11 cellular contexts compared by ENCODE assay signal in the genomic region with DNA sequence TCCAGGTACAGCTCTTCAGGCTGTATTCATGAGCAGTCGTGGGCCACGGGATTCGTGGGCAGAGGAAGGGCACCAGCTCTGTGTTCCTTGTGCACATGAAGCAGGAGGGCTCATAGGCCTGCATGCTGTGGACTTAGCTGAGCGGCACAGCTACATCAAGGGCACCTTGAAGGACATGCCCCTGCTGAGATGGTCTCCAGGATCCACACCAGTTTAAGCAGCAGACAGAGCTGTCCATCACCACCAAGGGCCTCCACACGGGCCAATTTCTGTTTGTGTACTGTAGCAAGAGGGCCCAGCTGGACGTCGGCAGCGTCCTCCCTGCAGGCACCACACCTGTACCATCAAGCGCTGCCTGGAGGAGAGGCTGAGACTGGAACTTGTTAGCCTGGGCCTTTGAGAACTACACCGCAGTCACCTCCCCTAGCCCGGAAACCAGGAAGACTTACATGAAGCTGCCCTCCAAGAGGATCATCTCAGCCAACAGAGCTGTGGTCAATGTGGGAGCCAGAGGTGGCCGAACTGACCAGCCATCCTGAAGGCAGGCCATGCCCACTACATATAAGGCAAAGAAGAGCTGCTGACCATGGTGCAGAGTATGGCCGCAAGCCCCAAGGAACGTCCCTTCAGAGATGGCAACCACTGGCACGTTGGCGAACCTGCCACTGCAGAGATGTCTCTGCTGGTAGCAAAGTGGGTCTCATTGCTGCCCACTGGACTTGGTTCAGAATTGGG. TPM values are rescaled to one million over a fixed set of nuclear protein-coding genes. Genes with fewer than 3 reads are reported as not detected.
DNase-seq lines count a peak whose midpoint lies in the region; ATAC-seq, FAIRE-seq and TF ChIP-seq lines count a peak whose summit lies in the region.
"Had no signal": no experiment of that assay in that cellular context is flagged by ENCODE, and none has a peak within 500 bp of the region (broad histone marks: within the 10 kb centered on the region; RNA-seq: fewer than 3 reads in every experiment).

No MANE protein-coding gene starts in this region.

- peaks cover 66% of the 10 kb centered on the region for H3K4me1 ChIP-seq in endothelial cell of umbilical vein (ENCODE audit: control insufficient read depth, extremely low read depth, insufficient read depth, low read length)
- peaks cover 74% of the 10 kb centered on the region for H3K4me1 ChIP-seq in skeletal muscle satellite cell (ENCODE audit: control insufficient read depth, insufficient read depth, low read length)

- H4K20me1 ChIP-seq in endothelial cell of umbilical vein (replicated peaks; ENCODE audit: control insufficient read depth, extremely low read depth, insufficient read depth, low read length): no peaks in the 10 kb centered on the region

- H3K36me3 Mint-ChIP-seq in activated CD4-positive, alpha-beta memory T cell treated with anti-CD3 and anti-CD28 coated beads for 36 hours: no peaks in the 10 kb centered on the region
- H3K36me3 Mint-ChIP-seq in activated CD4-positive, alpha-beta memory T cell treated with anti-CD3 and anti-CD28 coated beads, Interleukin-2, amount 10 ng/mL, durations not matched to agents 7 days and 5 days (ENCODE audit: low read depth): no peaks in the 10 kb centered on the region

- H3K4me1 Mint-ChIP-seq in activated CD4-positive, alpha-beta memory T cell treated with anti-CD3 and anti-CD28 coated beads for 36 hours (ENCODE audit: low read depth): peaks cover 49% of the 10 kb centered on the region
- H3K4me1 Mint-ChIP-seq in activated CD4-positive, alpha-beta memory T cell treated with anti-CD3 and anti-CD28 coated beads, Interleukin-2, amount 10 ng/mL, durations not matched to agents 7 days and 5 days: peaks cover 32% of the 10 kb centered on the region

- no peak for DNase-seq in activated CD4-positive, alpha-beta memory T cell treated with anti-CD3 and anti-CD28 coated beads for 36 hours
- no peak for DNase-seq in activated CD4-positive, alpha-beta memory T cell treated with anti-CD3 and anti-CD28 coated beads, Interleukin-2, amount 10 ng/mL, durations not matched to agents 7 days and 5 days
- DNase-seq in RWPE1 (ENCODE audit: low spot score) (no peak), endothelial cell of umbilical vein (ENCODE audit: low read depth, low spot score) (no peak), DMS 273 (lab: John Stamatoyannopoulos, UW; ENCODE audit: unreplicated experiment) (no peak), NCI-H2107 treated with DMSO at 0.1 percent for 48 hours (lab: John Stamatoyannopoulos, UW; ENCODE audit: unreplicated experiment) (no peak)
- DNase-seq: NCI-H748 treated with DMSO at 0.1 percent for 48 hours had no signal

- H3K79me2 ChIP-seq in endothelial cell of umbilical vein (ENCODE audit: control insufficient read depth, insufficient read depth, low read length): peaks cover 3% of the 10 kb centered on the region

- TF ChIP-seq POLR2A in endothelial cell of umbilical vein (IDR thresholded peaks at IDR 0.05; ENCODE audit: low read depth, low read length): no peak

- H3K4me2 ChIP-seq in endothelial cell of umbilical vein (ENCODE audit: insufficient read depth, low read length): no peak overlapping the region
- H3K4me2 ChIP-seq in skeletal muscle satellite cell (ENCODE audit: low read length): no peak overlapping the region

- dilution Hi-C loops in endothelial cell of umbilical vein (cut with MboI; ENCODE audit: extremely low pct_ligation_motif_present, low sequenced_read_pairs): no loop called here

- H3K9me3 ChIP-seq in endothelial cell of umbilical vein (replicated peaks; ENCODE audit: control insufficient read depth, insufficient read depth, low read length) (no peaks in the 10 kb centered on the region), skeletal muscle satellite cell (replicated peaks; ENCODE audit: low read length) (no peaks in the 10 kb centered on the region)

- H3K36me3 ChIP-seq in endothelial cell of umbilical vein (ENCODE audit: control insufficient read depth in 2 of 2, extremely low read depth in 1 of 2, insufficient read depth in 2 of 2, low read length in 2 of 2) (no peaks in the 10 kb centered on the region), skeletal muscle satellite cell (ENCODE audit: insufficient read depth, low read length) (peaks cover 3% of the 10 kb centered on the region)

- peak overlapping the region; percentile 55 for H3K27ac Mint-ChIP-seq in activated CD4-positive, alpha-beta memory T cell treated with anti-CD3 and anti-CD28 coated beads for 36 hours
- no peak overlapping the region for H3K27ac Mint-ChIP-seq in activated CD4-positive, alpha-beta memory T cell treated with anti-CD3 and anti-CD28 coated beads, Interleukin-2, amount 10 ng/mL, durations not matched to agents 7 days and 5 days

- H3K27ac ChIP-seq in RWPE1 (peak overlapping the region; percentile 99), endothelial cell of umbilical vein (ENCODE audit: insufficient read depth, low read depth, low read length) (peak overlapping the region; percentile 87)

- CTCF ChIA-PET in activated CD4-positive, alpha-beta memory T cell treated with anti-CD3 and anti-CD28 coated beads for 36 hours (lab: Charles Lee): interaction anchor here (0.7 to 2.2 kb wide), 3 partner anchors 36 to 409 kb away, joined by 3 to 12 read pairs (median 3); no protein-coding TSS in a partner anchor
- CTCF ChIA-PET in activated CD4-positive, alpha-beta memory T cell treated with anti-CD3 and anti-CD28 coated beads, Interleukin-2, amount 10 ng/mL, durations not matched to agents 7 days and 5 days (lab: Charles Lee): interaction anchor here (0.5 to 1.3 kb wide), 3 partner anchors 23 to 157 kb away, joined by 3 to 4 read pairs (median 3); no protein-coding TSS in a partner anchor
- CTCF ChIA-PET in RWPE1 (lab: Yijun Ruan, JAX) (interaction anchor here (0.7 kb wide), 1 partner anchor 596 kb away, joined by 3 read pairs; the partner anchor contains the start of gene CLTCL1), endothelial cell of umbilical vein (lab: Charles Lee) (interaction anchor here (0.8 to 2.7 kb wide), 4 partner anchors 9 to 157 kb away, joined by 4 to 16 read pairs (median 10); no protein-coding TSS in a partner anchor)

- no peak overlapping the region for H3K4me3 ChIP-seq in endothelial cell of umbilical vein (replicated peaks in 1 of 3; ENCODE audit: insufficient read depth in 1 of 3, low read depth in 1 of 3, low read length in 3 of 3)
- no peak overlapping the region for H3K4me3 ChIP-seq in skeletal muscle satellite cell (ENCODE audit: low read length)

- POLR2A ChIA-PET in activated CD4-positive, alpha-beta memory T cell treated with anti-CD3 and anti-CD28 coated beads for 36 hours (lab: Charles Lee): no interaction called here
- POLR2A ChIA-PET in activated CD4-positive, alpha-beta memory T cell treated with anti-CD3 and anti-CD28 coated beads, Interleukin-2, amount 10 ng/mL, durations not matched to agents 7 days and 5 days (lab: Charles Lee): interaction anchor here (0.6 to 2.2 kb wide), 3 partner anchors 10 to 270 kb away, joined by 3 to 11 read pairs (median 3); partner anchors contain the start of genes GNB1L and RTL10
- POLR2A ChIA-PET in RWPE1 (lab: Yijun Ruan, JAX; ENCODE audit: low non-redundant PET): no interaction called here
- POLR2A ChIA-PET in endothelial cell of umbilical vein (lab: Charles Lee): interaction anchor here (1.2 to 1.7 kb wide), 2 partner anchors 10 to 12 kb away, joined by 3 to 5 read pairs; no protein-coding TSS in a partner anchor

- TF ChIP-seq CTCF in RWPE1 (conservative IDR thresholded peaks at IDR 0.05; ENCODE audit: low read depth) (no peak), endothelial cell of umbilical vein (IDR thresholded peaks at IDR 0.05; ENCODE audit: extremely low read depth in 1 of 2, insufficient read depth in 1 of 2, low read depth in 1 of 2, low read length in 2 of 2) (no peak)

- H3K27me3 Mint-ChIP-seq in activated CD4-positive, alpha-beta memory T cell treated with anti-CD3 and anti-CD28 coated beads for 36 hours: no peaks in the 10 kb centered on the region
- H3K27me3 Mint-ChIP-seq in activated CD4-positive, alpha-beta memory T cell treated with anti-CD3 and anti-CD28 coated beads, Interleukin-2, amount 10 ng/mL, durations not matched to agents 7 days and 5 days: no peaks in the 10 kb centered on the region

- no peaks in the 10 kb centered on the region for H3K9me3 Mint-ChIP-seq in activated CD4-positive, alpha-beta memory T cell treated with anti-CD3 and anti-CD28 coated beads for 36 hours
- no peaks in the 10 kb centered on the region for H3K9me3 Mint-ChIP-seq in activated CD4-positive, alpha-beta memory T cell treated with anti-CD3 and anti-CD28 coated beads, Interleukin-2, amount 10 ng/mL, durations not matched to agents 7 days and 5 days

- H3K9me1 ChIP-seq in endothelial cell of umbilical vein (replicated peaks; ENCODE audit: control insufficient read depth, extremely low read depth, insufficient read depth, low read length): no peaks in the 10 kb centered on the region

- no peaks in the 10 kb centered on the region for H3K27me3 ChIP-seq in endothelial cell of umbilical vein (ENCODE audit: control insufficient read depth in 2 of 2, insufficient read depth in 2 of 2, low read length in 2 of 2)
- H3K27me3 ChIP-seq in skeletal muscle satellite cell (ENCODE audit: control insufficient read depth, insufficient read depth, low read length): no peaks in the 10 kb centered on the region

- H3K4me3 Mint-ChIP-seq in activated CD4-positive, alpha-beta memory T cell treated with anti-CD3 and anti-CD28 coated beads for 36 hours: no peak overlapping the region
- no peak overlapping the region for H3K4me3 Mint-ChIP-seq in activated CD4-positive, alpha-beta memory T cell treated with anti-CD3 and anti-CD28 coated beads, Interleukin-2, amount 10 ng/mL, durations not matched to agents 7 days and 5 days

- intact Hi-C loops in activated CD4-positive, alpha-beta memory T cell treated with anti-CD3 and anti-CD28 coated beads for 36 hours (cut with micrococcal nuclease): no loop called here
- intact Hi-C loops in endothelial cell of umbilical vein (cut with micrococcal nuclease): no loop called here

- BruUV-seq in endothelial cell of umbilical vein (replicated peaks; lab: Mats Ljungman, UMichigan): TSS peak; percentile 58

- ATAC-seq in GM21786 (IDR thresholded peaks at IDR 0.05; ENCODE audit: unreplicated experiment): no peak

- H3K9ac ChIP-seq in endothelial cell of umbilical vein (replicated peaks; ENCODE audit: extremely low read depth, insufficient read depth, low read length): peak overlapping the region; percentile 33
- H3K9ac ChIP-seq in skeletal muscle satellite cell (ENCODE audit: low read depth, low read length): peak overlapping the region; percentile 67

- H2AFZ ChIP-seq in endothelial cell of umbilical vein (ENCODE audit: low read depth, low read length): no peak overlapping the region

- no peak for FAIRE-seq in endothelial cell of umbilical vein (lab: Jason Lieb, UNC)
- FAIRE-seq: G401.6, islet of Langerhans had no signal

RNA-seq across cellular contexts. Expression of gene GNB1L, which starts 32.7 kb away (rescaled TPM):
- 10 to 100 TPM; 11.3 to 12.3 TPM for total RNA-seq in activated CD4-positive, alpha-beta memory T cell treated with anti-CD3 and anti-CD28 coated beads for 36 hours
- total RNA-seq in activated CD4-positive, alpha-beta memory T cell treated with anti-CD3 and anti-CD28 coated beads, Interleukin-2, amount 10 ng/mL, durations not matched to agents 7 days and 5 days: 1 to 10 TPM; 7.4 to 8.7 TPM
- total RNA-seq in endothelial cell of umbilical vein: 5.9 and 11.2 TPM in 2 replicates
- 5.4 and 5.9 TPM in 2 replicates for polyA plus RNA-seq in endothelial cell of umbilical vein
- polyA plus RNA-seq in endothelial cell of umbilical vein (2011; cell fraction: cytosol; rRNA removed): 2.2 and 3.8 TPM in 2 replicates
- 2.7 and 3.2 TPM in 2 replicates for polyA plus RNA-seq in endothelial cell of umbilical vein (2011; cell fraction: nucleus; rRNA removed)
- 3.5 and 3.6 TPM in 2 replicates for polyA plus RNA-seq in endothelial cell of umbilical vein (2012)
- polyA minus RNA-seq in endothelial cell of umbilical vein: 1.6 and 3.5 TPM in 2 replicates
- polyA minus RNA-seq in endothelial cell of umbilical vein (2011; cell fraction: cytosol; rRNA and poly(A)+ RNA removed): 1.7 TPM
- polyA minus RNA-seq in endothelial cell of umbilical vein (2011; cell fraction: nucleus; rRNA and poly(A)+ RNA removed): 2.4 TPM in 2 replicates
- 3.7 and 7.9 TPM in 2 replicates for total RNA-seq in skeletal muscle satellite cell (2012; rRNA removed)

RNA-seq across cellular contexts. Expression of gene RTL10, which starts 32.7 kb away (rescaled TPM):
- 10 to 100 TPM; 11.5 to 13.5 TPM for total RNA-seq in activated CD4-positive, alpha-beta memory T cell treated with anti-CD3 and anti-CD28 coated beads for 36 hours
- total RNA-seq in activated CD4-positive, alpha-beta memory T cell treated with anti-CD3 and anti-CD28 coated beads, Interleukin-2, amount 10 ng/mL, durations not matched to agents 7 days and 5 days: 10 to 100 TPM; 13.3 to 13.5 TPM
- total RNA-seq in endothelial cell of umbilical vein: 31.9 and 32.1 TPM in 2 replicates
- polyA plus RNA-seq in endothelial cell of umbilical vein: 40.8 and 54.5 TPM in 2 replicates
- 21.6 and 22.9 TPM in 2 replicates for polyA plus RNA-seq in endothelial cell of umbilical vein (2011; cell fraction: cytosol; rRNA removed)
- 43.8 and 53.4 TPM in 2 replicates for polyA plus RNA-seq in endothelial cell of umbilical vein (2011; cell fraction: nucleus; rRNA removed)
- polyA plus RNA-seq in endothelial cell of umbilical vein (2012): 8.0 and 9.8 TPM in 2 replicates
- 84.1 and 88.0 TPM in 2 replicates for polyA minus RNA-seq in endothelial cell of umbilical vein
- 9.0 TPM for polyA minus RNA-seq in endothelial cell of umbilical vein (2011; cell fraction: cytosol; rRNA and poly(A)+ RNA removed)
- polyA minus RNA-seq in endothelial cell of umbilical vein (2011; cell fraction: nucleus; rRNA and poly(A)+ RNA removed): 20.7 and 26.1 TPM in 2 replicates
- 9.4 and 12.0 TPM in 2 replicates for total RNA-seq in skeletal muscle satellite cell (2012; rRNA removed)

RNA-seq across cellular contexts. Expression of gene COMT, which starts 54.2 kb away (rescaled TPM):
- 10 to 100 TPM; 61.7 to 66.1 TPM for total RNA-seq in activated CD4-positive, alpha-beta memory T cell treated with anti-CD3 and anti-CD28 coated beads for 36 hours
- total RNA-seq in activated CD4-positive, alpha-beta memory T cell treated with anti-CD3 and anti-CD28 coated beads, Interleukin-2, amount 10 ng/mL, durations not matched to agents 7 days and 5 days: 10 to 100 TPM; 78.7 to 79.3 TPM
- total RNA-seq in endothelial cell of umbilical vein: 221 and 246 TPM in 2 replicates
- polyA plus RNA-seq in endothelial cell of umbilical vein: 537 and 579 TPM in 2 replicates
- 320 and 379 TPM in 2 replicates for polyA plus RNA-seq in endothelial cell of umbilical vein (2011; cell fraction: cytosol; rRNA removed)
- 183 and 186 TPM in 2 replicates for polyA plus RNA-seq in endothelial cell of umbilical vein (2011; cell fraction: nucleus; rRNA removed)
- polyA plus RNA-seq in endothelial cell of umbilical vein (2012): 145 and 199 TPM in 2 replicates
- polyA minus RNA-seq in endothelial cell of umbilical vein: 206 and 246 TPM in 2 replicates
- polyA minus RNA-seq in endothelial cell of umbilical vein (2011; cell fraction: cytosol; rRNA and poly(A)+ RNA removed): 31.5 TPM
- 38.0 and 46.4 TPM in 2 replicates for polyA minus RNA-seq in endothelial cell of umbilical vein (2011; cell fraction: nucleus; rRNA and poly(A)+ RNA removed)
- 184 and 210 TPM in 2 replicates for total RNA-seq in skeletal muscle satellite cell (2012; rRNA removed)

RNA-seq across cellular contexts. Expression of gene TXNRD2, which starts 54.2 kb away (rescaled TPM):
- 10 to 100 TPM; 23.3 to 23.4 TPM for total RNA-seq in activated CD4-positive, alpha-beta memory T cell treated with anti-CD3 and anti-CD28 coated beads for 36 hours
- total RNA-seq in activated CD4-positive, alpha-beta memory T cell treated with anti-CD3 and anti-CD28 coated beads, Interleukin-2, amount 10 ng/mL, durations not matched to agents 7 days and 5 days: 10 to 100 TPM; 18.9 to 19.1 TPM
- total RNA-seq in endothelial cell of umbilical vein: 211 and 245 TPM in 2 replicates
- polyA plus RNA-seq in endothelial cell of umbilical vein: 440 and 511 TPM in 2 replicates
- polyA plus RNA-seq in endothelial cell of umbilical vein (2011; cell fraction: cytosol; rRNA removed): 259 and 341 TPM in 2 replicates
- 576 and 663 TPM in 2 replicates for polyA plus RNA-seq in endothelial cell of umbilical vein (2011; cell fraction: nucleus; rRNA removed)
- 102 and 113 TPM in 2 replicates for polyA plus RNA-seq in endothelial cell of umbilical vein (2012)
- polyA minus RNA-seq in endothelial cell of umbilical vein: 102 and 126 TPM in 2 replicates
- 25.2 TPM for polyA minus RNA-seq in endothelial cell of umbilical vein (2011; cell fraction: cytosol; rRNA and poly(A)+ RNA removed)
- polyA minus RNA-seq in endothelial cell of umbilical vein (2011; cell fraction: nucleus; rRNA and poly(A)+ RNA removed): 91.1 and 144 TPM in 2 replicates
- 21.3 and 23.4 TPM in 2 replicates for total RNA-seq in skeletal muscle satellite cell (2012; rRNA removed)

Comparison
In these comparisons a context has a peak if more than half of its experiments do, and no peak if none do; other contexts are left out.
1. POLR2A ChIA-PET loops: an anchor here in activated CD4-positive, alpha-beta memory T cell treated with anti-CD3 and anti-CD28 coated beads, Interleukin-2, amount 10 ng/mL, durations not matched to agents 7 days and 5 days (0.6 to 2.2 kb wide) and endothelial cell of umbilical vein (1.2 to 1.7 kb wide); none called in activated CD4-positive, alpha-beta memory T cell treated with anti-CD3 and anti-CD28 coated beads for 36 hours and RWPE1.